ENCODE assay signal across 8 cellular contexts in genomic region chr11:121112498-121113455, GRCh38. TPM values are rescaled to one million over a fixed set of nuclear protein-coding genes. Genes with fewer than 3 reads are reported as not detected.
DNase-seq lines count a peak whose midpoint lies in the region; ATAC-seq, FAIRE-seq and TF ChIP-seq lines count a peak whose summit lies in the region.

No MANE protein-coding gene starts in this region.

- H3K9me3 ChIP-seq in Karpas-422 (ENCODE audit: low read length) (no peaks in the 10 kb centered on the region), Panc1 (ENCODE audit: control insufficient read depth, insufficient read depth, low read depth, low read length) (no peaks in the 10 kb centered on the region), small intestine (ENCODE audit: control insufficient read depth, low read depth) (no peaks in the 10 kb centered on the region)

- no peaks in the 10 kb centered on the region for H3K27me3 ChIP-seq in Karpas-422 (ENCODE audit: low read length)
- peaks cover 33% of the 10 kb centered on the region for H3K27me3 ChIP-seq in Panc1 (ENCODE audit: control insufficient read depth, insufficient read depth, low read length)
- H3K27me3 ChIP-seq in small intestine (ENCODE audit: control insufficient read depth in 2 of 2, insufficient read depth in 2 of 2, low read length in 2 of 2) = no peaks in the 10 kb centered on the region

- H3K4me2 ChIP-seq in Karpas-422 (ENCODE audit: low read depth, low read length, poor library complexity, severe bottlenecking) = no peak overlapping the region

- H3K36me3 ChIP-seq in Karpas-422 (ENCODE audit: insufficient read depth, low read length) (no peaks in the 10 kb centered on the region), Panc1 (ENCODE audit: control insufficient read depth, insufficient read depth, low read length) (no peaks in the 10 kb centered on the region), small intestine (ENCODE audit: control insufficient read depth in 2 of 2, insufficient read depth in 2 of 2, low read length in 2 of 2) (no peaks in the 10 kb centered on the region)

- H3K4me1 ChIP-seq in Karpas-422 (ENCODE audit: low read length) (no peaks in the 10 kb centered on the region), Panc1 (ENCODE audit: control insufficient read depth, insufficient read depth, low read length) (0 out of 2 replicates have a peak, but pooled peaks cover 3% of the 10 kb centered on the region), small intestine (ENCODE audit: control insufficient read depth in 2 of 2, insufficient read depth in 1 of 2, low read depth in 1 of 2, low read length in 1 of 2) (peaks cover 0 to 2% of the 10 kb centered on the region in 2 donors)

- no peak for FAIRE-seq in small intestine (lab: Jason Lieb, UNC)

- intact Hi-C loops in Panc1 (cut with micrococcal nuclease; ENCODE audit: unreplicated experiment) = loop anchor here (5.0 to 10.0 kb wide), 3 partner anchors 82 to 598 kb away; partner anchors contain the start of gene GRIK4

- ATAC-seq in Panc1 = peak; percentile 97
- ATAC-seq in GM21723 (IDR thresholded peaks at IDR 0.05; ENCODE audit: unreplicated experiment) = no peak

- H4K20me1 ChIP-seq in Karpas-422 (ENCODE audit: insufficient read depth, low read depth, low read length) = no peaks in the 10 kb centered on the region

- H2AFZ ChIP-seq in Karpas-422 (ENCODE audit: low read length) = no peak overlapping the region

- DNase-seq in stimulated activated CD4-positive, alpha-beta T cell treated with anti-CD3 and anti-CD28 coated beads, Interleukin-12 subunit alpha, Interleukin-12 subunit beta, amount 100 ng/mL, for 48 hours (ENCODE audit: low read depth in 2 of 3, low spot score in 1 of 3) = peak; percentile 15 to 27 (median 16)
- DNase-seq in stimulated activated CD4-positive, alpha-beta T cell treated with anti-CD3 and anti-CD28 coated beads, Interleukin-12 subunit alpha, Interleukin-12 subunit beta, amount 100 ng/mL, for 4 hours = no peak
- DNase-seq in Karpas-422 = peak; percentile 57
- no peak for DNase-seq in Panc1 (ENCODE audit: low read depth, low spot score)
- peak; percentile 83 for DNase-seq in astrocyte of the hippocampus (ENCODE audit: low read depth, low spot score)
- peak; percentile 47 for DNase-seq in iPS DF 19.7 (ENCODE audit: low read depth, low spot score)
- DNase-seq in small intestine = peak; percentile 56

- no TSS peak for BruUV-seq in Panc1 (replicated peaks; lab: Mats Ljungman, UMichigan)

- WGBS in small intestine, 3 donors = 48 to 52% (median 50%) methylated on average over 32 of the region's 32 CpGs

- no peaks in the 10 kb centered on the region for H3K9me2 ChIP-seq in Karpas-422 (replicated peaks; ENCODE audit: insufficient read depth, low read length)

- H3K27ac ChIP-seq in Karpas-422 (ENCODE audit: low read length) = no peak overlapping the region
- no peak overlapping the region for H3K27ac ChIP-seq in Panc1 (ENCODE audit: low read length)
- H3K27ac ChIP-seq in small intestine (ENCODE audit: low read depth in 1 of 2, low read length in 1 of 2) = no peak overlapping the region

- CTCF ChIA-PET in Panc1 (lab: Charles Lee) = no interaction called here

- H3K79me2 ChIP-seq in Karpas-422 (ENCODE audit: low read length) = no peaks in the 10 kb centered on the region

- POLR2A ChIA-PET in Panc1 (lab: Charles Lee) = no interaction called here

- peak; percentile 86 for TF ChIP-seq CTCF in Panc1 (IDR thresholded peaks at IDR 0.05)

- in situ Hi-C loops in Panc1 (cut with HindIII; ENCODE audit: low pct_unique_long_range_greater_than_20kb, low sequenced_read_pairs) = no loop called here

- no peak overlapping the region for H3K4me3 ChIP-seq in Karpas-422 (ENCODE audit: low read length)
- no peak overlapping the region for H3K4me3 ChIP-seq in Panc1 (ENCODE audit: low read depth in 2 of 2, low read length in 2 of 2)
- no peak overlapping the region for H3K4me3 ChIP-seq in small intestine (ENCODE audit: low read depth in 1 of 2, low read length in 2 of 2)

- no peak overlapping the region for H3K9ac ChIP-seq in Karpas-422 (ENCODE audit: low read length)

RNA-seq across cellular contexts. Expression of gene TECTA, which starts 11.7 kb away (rescaled TPM):
- not detected in 2 replicates for total RNA-seq in Karpas-422 (2014; rRNA removed; shearing (Covaris generic); ENCODE audit: low replicate concordance)
- total RNA-seq in Panc1 (2021; ENCODE audit: unreplicated experiment) = 0.15 TPM
- polyA plus RNA-seq in Panc1 (2012; ENCODE audit: insufficient read length) = 0.18 TPM
- polyA plus RNA-seq in small intestine = under 1 TPM in 1 of 3 donors, not detected in 2; 0.21 TPM

Comparison
In these comparisons a context has a peak if more than half of its experiments do, and no peak if none do; other contexts are left out.
1. DNase-seq: peak in stimulated activated CD4-positive, alpha-beta T cell treated with anti-CD3 and anti-CD28 coated beads, Interleukin-12 subunit alpha, Interleukin-12 subunit beta, amount 100 ng/mL, for 48 hours (3 of 3), Karpas-422 (single experiment), astrocyte of the hippocampus (single experiment), iPS DF 19.7 (single experiment) and small intestine (single experiment); none in stimulated activated CD4-positive, alpha-beta T cell treated with anti-CD3 and anti-CD28 coated beads, Interleukin-12 subunit alpha, Interleukin-12 subunit beta, amount 100 ng/mL, for 4 hours (single experiment) and Panc1 (single experiment).